Comparison of ENCODE assay signal across 23 cellular contexts in the genomic region with DNA sequence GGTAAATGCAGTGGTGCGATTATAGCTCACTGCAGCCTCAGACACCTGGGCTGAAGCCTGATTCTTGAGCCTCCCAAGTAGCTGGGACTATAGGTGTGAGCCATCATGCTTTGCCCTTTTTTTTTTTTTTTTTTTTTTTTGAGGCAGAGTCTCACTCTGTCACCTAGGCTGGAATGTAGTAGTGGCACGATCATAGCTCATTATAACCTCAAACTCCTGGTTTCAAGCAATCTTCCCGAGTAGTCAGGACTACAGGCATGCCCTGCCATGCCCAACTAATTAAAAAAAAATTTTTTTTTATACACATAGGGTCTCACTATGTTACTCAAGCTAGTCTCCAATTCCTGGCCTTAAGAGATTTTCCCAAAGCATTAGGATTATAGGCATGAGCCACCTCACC. TPM values are rescaled to one million over a fixed set of nuclear protein-coding genes. Genes with fewer than 3 reads are reported as not detected.
DNase-seq lines count a peak whose midpoint lies in the region; ATAC-seq and TF ChIP-seq lines count a peak whose summit lies in the region.
"Had no signal": no experiment of that assay in that cellular context is flagged by ENCODE, and none has a peak within 500 bp of the region (broad histone marks: within the 10 kb centered on the region; RNA-seq: fewer than 3 reads in every experiment).

No MANE protein-coding gene starts in this region.

- 71% methylated on average over 3 of the region's 3 CpGs for WGBS in esophagus muscularis mucosa

- peaks cover 15% of the 10 kb centered on the region for H3K36me3 Mint-ChIP-seq in activated naive CD4-positive, alpha-beta T cell treated with anti-CD3 and anti-CD28 coated beads, Interleukin-2, amount 50 U/mL, for 24 hours
- peaks cover 72% of the 10 kb centered on the region for H3K36me3 Mint-ChIP-seq in activated naive CD4-positive, alpha-beta T cell treated with anti-CD3 and anti-CD28 coated beads, Interleukin-2, amount 10 ng/mL, durations not matched to agents 7 days and 5 days
- peaks cover 98% of the 10 kb centered on the region for H3K36me3 Mint-ChIP-seq in activated T-helper 2 cell treated with anti-CD3 and anti-CD28 coated beads, Interferon-gamma antibody, Interleukin-2, Interleukin-4, amounts not matched to agents 10 μg/mL and 5 μg/mL and 100 μg/mL, durations not matched to agents 14 hours and 24 hours and 36 hours (ENCODE audit: low read depth)

- no peaks in the 10 kb centered on the region for H3K9me3 Mint-ChIP-seq in activated naive CD4-positive, alpha-beta T cell treated with anti-CD3 and anti-CD28 coated beads, Interleukin-2, amount 50 U/mL, for 24 hours
- no peaks in the 10 kb centered on the region for H3K9me3 Mint-ChIP-seq in activated naive CD4-positive, alpha-beta T cell treated with anti-CD3 and anti-CD28 coated beads, Interleukin-2, amount 10 ng/mL, durations not matched to agents 7 days and 5 days
- H3K9me3 Mint-ChIP-seq in activated T-helper 2 cell treated with anti-CD3 and anti-CD28 coated beads, Interferon-gamma antibody, Interleukin-2, Interleukin-4, amounts not matched to agents 10 μg/mL and 5 μg/mL and 100 μg/mL, durations not matched to agents 14 hours and 24 hours and 36 hours: no peaks in the 10 kb centered on the region
- H3K9me3 Mint-ChIP-seq: T-cell had no signal

- H3K27me3 ChIP-seq in RWPE2 (ENCODE audit: insufficient read depth, poor library complexity, severe bottlenecking) (no peaks in the 10 kb centered on the region), esophagus muscularis mucosa (no peaks in the 10 kb centered on the region), skeletal muscle tissue (ENCODE audit: control insufficient read depth in 3 of 3, insufficient read depth in 3 of 3, low read length in 3 of 3) (no peaks in the 10 kb centered on the region)
- H3K27me3 ChIP-seq: adrenal gland, body of pancreas, sigmoid colon, testis, vagina had no signal

- 0 out of 3 replicates have a peak, but pooled peaks have one; percentile 5 for ATAC-seq in RWPE2 (ENCODE audit: low read depth)
- ATAC-seq: body of pancreas, HCT116, T-cell had no signal

- no peak for TF ChIP-seq CTCF in RWPE2 (IDR thresholded peaks at IDR 0.05; ENCODE audit: poor library complexity, severe bottlenecking)
- no peak for TF ChIP-seq CTCF in esophagus muscularis mucosa (IDR thresholded peaks at IDR 0.05)
- no peak for TF ChIP-seq CTCF in GM13976 (IDR thresholded peaks at IDR 0.05; ENCODE audit: borderline replicate concordance, control extremely low read depth, extremely low read depth, insufficient read depth, missing control alignments)

- peaks cover 64% of the 10 kb centered on the region for H3K4me1 Mint-ChIP-seq in activated naive CD4-positive, alpha-beta T cell treated with anti-CD3 and anti-CD28 coated beads, Interleukin-2, amount 50 U/mL, for 24 hours
- H3K4me1 Mint-ChIP-seq in activated naive CD4-positive, alpha-beta T cell treated with anti-CD3 and anti-CD28 coated beads, Interleukin-2, amount 10 ng/mL, durations not matched to agents 7 days and 5 days: peaks cover 64% of the 10 kb centered on the region
- H3K4me1 Mint-ChIP-seq in activated T-helper 2 cell treated with anti-CD3 and anti-CD28 coated beads, Interferon-gamma antibody, Interleukin-2, Interleukin-4, amounts not matched to agents 10 μg/mL and 5 μg/mL and 100 μg/mL, durations not matched to agents 14 hours and 24 hours and 36 hours (ENCODE audit: low read depth): peaks cover 53% of the 10 kb centered on the region

- peak overlapping the region in 2 of 3 donors; percentile 36 to 93 for H3K9ac ChIP-seq in skeletal muscle tissue (ENCODE audit: low read depth in 1 of 3, low read length in 3 of 3)
- H3K9ac ChIP-seq: KMS-11 had no signal

- H3K4me1 ChIP-seq in RWPE2 (ENCODE audit: insufficient read depth, poor library complexity, severe bottlenecking): peaks cover 40% of the 10 kb centered on the region
- peaks cover 52 to 92% (median 87%) of the 10 kb centered on the region in 4 donors for H3K4me1 ChIP-seq in esophagus muscularis mucosa
- H3K4me1 ChIP-seq in skeletal muscle tissue (ENCODE audit: control insufficient read depth in 3 of 3, insufficient read depth in 3 of 3, low read length in 3 of 3): peaks cover 20 to 34% (median 25%) of the 10 kb centered on the region in 3 donors

- no peak for TF ChIP-seq POLR2A in esophagus muscularis mucosa (IDR thresholded peaks at IDR 0.05; ENCODE audit: low read depth)

- H3K36me3 ChIP-seq in RWPE2 (ENCODE audit: low read depth): peaks cover 98% of the 10 kb centered on the region
- peaks cover 15 to 100% (median 36%) of the 10 kb centered on the region in 4 donors for H3K36me3 ChIP-seq in esophagus muscularis mucosa
- H3K36me3 ChIP-seq in skeletal muscle tissue (ENCODE audit: control insufficient read depth in 3 of 3, insufficient read depth in 3 of 3, low read length in 3 of 3): peaks cover 19 to 34% (median 23%) of the 10 kb centered on the region in 3 donors

- no peak overlapping the region for H3K4me3 ChIP-seq in RWPE2 (ENCODE audit: severe bottlenecking)
- H3K4me3 ChIP-seq in esophagus muscularis mucosa: no peak overlapping the region
- H3K4me3 ChIP-seq in skeletal muscle tissue (ENCODE audit: low read length in 3 of 3): peak overlapping the region in 1 of 3 donors; percentile 49
- H3K4me3 ChIP-seq: adrenal gland, body of pancreas, sigmoid colon, testis, vagina had no signal

- TF ChIP-seq EP300 in esophagus muscularis mucosa (IDR thresholded peaks at IDR 0.05): no peak

- CTCF ChIA-PET in activated naive CD4-positive, alpha-beta T cell treated with anti-CD3 and anti-CD28 coated beads, Interleukin-2, amount 10 ng/mL, durations not matched to agents 7 days and 5 days (lab: Charles Lee): interaction anchor here (0.6 kb wide), 2 partner anchors 17 to 34 kb away, joined by 3 to 4 read pairs; no protein-coding TSS in a partner anchor

- intact Hi-C loops in esophagus muscularis mucosa (cut with DNase I): no loop called here
- intact Hi-C loops in activated T-helper 2 cell treated with anti-CD3 and anti-CD28 coated beads, Interferon-gamma antibody, Interleukin-2, Interleukin-4, amounts not matched to agents 10 μg/mL and 5 μg/mL and 100 μg/mL, durations not matched to agents 14 hours and 24 hours and 36 hours (cut with micrococcal nuclease): loop anchor here (2.0 kb wide), 1 partner anchor 19 kb away; no protein-coding TSS in a partner anchor

- H3K27ac Mint-ChIP-seq in activated naive CD4-positive, alpha-beta T cell treated with anti-CD3 and anti-CD28 coated beads, Interleukin-2, amount 50 U/mL, for 24 hours: peak overlapping the region; percentile 59
- H3K27ac Mint-ChIP-seq in activated naive CD4-positive, alpha-beta T cell treated with anti-CD3 and anti-CD28 coated beads, Interleukin-2, amount 10 ng/mL, durations not matched to agents 7 days and 5 days: no peak overlapping the region
- no peak overlapping the region for H3K27ac Mint-ChIP-seq in activated T-helper 2 cell treated with anti-CD3 and anti-CD28 coated beads, Interferon-gamma antibody, Interleukin-2, Interleukin-4, amounts not matched to agents 10 μg/mL and 5 μg/mL and 100 μg/mL, durations not matched to agents 14 hours and 24 hours and 36 hours

- no peak for DNase-seq in activated naive CD4-positive, alpha-beta T cell treated with anti-CD3 and anti-CD28 coated beads, Interleukin-2, amount 10 ng/mL, durations not matched to agents 7 days and 5 days
- DNase-seq in RWPE2 (ENCODE audit: low spot score) (no peak), esophagus muscularis mucosa (ENCODE audit: extremely low spot score) (no peak), GF-D8 (lab: John Stamatoyannopoulos, UW) (no peak), GM13976 (ENCODE audit: low spot score) (no peak)
- DNase-seq in activated T-helper 2 cell treated with anti-CD3 and anti-CD28 coated beads, Interferon-gamma antibody, Interleukin-2, Interleukin-4, amounts not matched to agents 10 μg/mL and 5 μg/mL and 100 μg/mL, durations not matched to agents 14 hours and 24 hours and 36 hours (ENCODE audit: low spot score): no peak
- DNase-seq: activated CD4-positive, CD25-positive, alpha-beta regulatory T cell treated with anti-CD3 and anti-CD28 coated beads, Interleukin-2, amount 50 U/mL, for 72 hours; activated T-cell treated with anti-CD3 and anti-CD28 coated beads, Interleukin-2, amount 50 U/mL, for 1 hour; body of pancreas; left colon; mesendoderm; NCI-H1436 treated with DMSO at 0.1 percent for 48 hours; NCI-H345; sigmoid colon; stimulated activated naive CD4-positive, alpha-beta T cell treated with Interleukin-2 at 50 U/mL for 16 hours; T-cell; testis had no signal

- no peak overlapping the region for H3K4me3 Mint-ChIP-seq in activated naive CD4-positive, alpha-beta T cell treated with anti-CD3 and anti-CD28 coated beads, Interleukin-2, amount 50 U/mL, for 24 hours
- no peak overlapping the region for H3K4me3 Mint-ChIP-seq in activated naive CD4-positive, alpha-beta T cell treated with anti-CD3 and anti-CD28 coated beads, Interleukin-2, amount 10 ng/mL, durations not matched to agents 7 days and 5 days
- no peak overlapping the region for H3K4me3 Mint-ChIP-seq in activated T-helper 2 cell treated with anti-CD3 and anti-CD28 coated beads, Interferon-gamma antibody, Interleukin-2, Interleukin-4, amounts not matched to agents 10 μg/mL and 5 μg/mL and 100 μg/mL, durations not matched to agents 14 hours and 24 hours and 36 hours (ENCODE audit: low read depth)
- H3K4me3 Mint-ChIP-seq: T-cell had no signal

- in situ Hi-C loops in GM13976 (cut with MboI; ENCODE audit: low sequenced_read_pairs, unreplicated experiment): no loop called here

- H3K27me3 Mint-ChIP-seq in activated naive CD4-positive, alpha-beta T cell treated with anti-CD3 and anti-CD28 coated beads, Interleukin-2, amount 50 U/mL, for 24 hours: no peaks in the 10 kb centered on the region
- H3K27me3 Mint-ChIP-seq in activated naive CD4-positive, alpha-beta T cell treated with anti-CD3 and anti-CD28 coated beads, Interleukin-2, amount 10 ng/mL, durations not matched to agents 7 days and 5 days: no peaks in the 10 kb centered on the region
- H3K27me3 Mint-ChIP-seq in activated T-helper 2 cell treated with anti-CD3 and anti-CD28 coated beads, Interferon-gamma antibody, Interleukin-2, Interleukin-4, amounts not matched to agents 10 μg/mL and 5 μg/mL and 100 μg/mL, durations not matched to agents 14 hours and 24 hours and 36 hours (ENCODE audit: low read depth): no peaks in the 10 kb centered on the region
- H3K27me3 Mint-ChIP-seq: T-cell had no signal

- H3K9me3 ChIP-seq in RWPE2 (ENCODE audit: severe bottlenecking): no peaks in the 10 kb centered on the region
- H3K9me3 ChIP-seq in esophagus muscularis mucosa: no peaks in the 10 kb centered on the region
- no peaks in the 10 kb centered on the region for H3K9me3 ChIP-seq in skeletal muscle tissue (ENCODE audit: control insufficient read depth in 3 of 3, low read length in 3 of 3)
- H3K9me3 ChIP-seq: adrenal gland, body of pancreas, sigmoid colon, testis, vagina had no signal

- peak overlapping the region; percentile 89 for H3K27ac ChIP-seq in RWPE2 (ENCODE audit: poor library complexity, severe bottlenecking)
- peak overlapping the region; percentile 63 to 99 (median 66) for H3K27ac ChIP-seq in esophagus muscularis mucosa (replicated peaks in 1 of 4)
- no peak overlapping the region for H3K27ac ChIP-seq in skeletal muscle tissue (ENCODE audit: low read depth, low read length)
- H3K27ac ChIP-seq: KMS-11, testis had no signal

RNA-seq across cellular contexts. Expression of gene ATP2A2, which starts 6.9 kb away (rescaled TPM):
- total RNA-seq in esophagus muscularis mucosa: 100 to 1,000 TPM; 170 to 231 (median 177) TPM
- 515 TPM for total RNA-seq in skeletal muscle tissue
- total RNA-seq in activated T-helper 2 cell treated with anti-CD3 and anti-CD28 coated beads, Interferon-gamma antibody, Interleukin-2, Interleukin-4, amounts not matched to agents 10 μg/mL and 5 μg/mL and 100 μg/mL, durations not matched to agents 14 hours and 24 hours and 36 hours: 213 and 219 TPM in 2 replicates
